ENCODE assay signal across 16 cellular contexts in genomic region chr19:42332059-42332458, GRCh38. TPM values are rescaled to one million over a fixed set of nuclear protein-coding genes. Genes with fewer than 3 reads are reported as not detected.
A peak's percentile ranks its signal among the peaks of the same experiment; 100 is the strongest.
DNase-seq lines count a peak whose midpoint lies in the region; ATAC-seq and TF ChIP-seq lines count a peak whose summit lies in the region.
"Had no signal": no experiment of that assay in that cellular context is flagged by ENCODE, and none has a peak within 500 bp of the region (broad histone marks: within the 10 kb centered on the region; RNA-seq: fewer than 3 reads in every experiment).

No MANE protein-coding gene starts in this region.

- no peaks in the 10 kb centered on the region for H3K9me3 Mint-ChIP-seq in Calu3 (ENCODE audit: low read depth, unreplicated experiment)
- H3K9me3 Mint-ChIP-seq: CD4-positive, CD25-positive, alpha-beta regulatory T cell; CD8-positive, alpha-beta memory T cell had no signal

- H3K9me3 ChIP-seq in psoas muscle (no peaks in the 10 kb centered on the region), MG63 (no peaks in the 10 kb centered on the region)
- H3K9me3 ChIP-seq: BE2C, HAP-1 had no signal

- intact Hi-C loops in left ventricle myocardium superior (cut with micrococcal nuclease) (no loop called here), left cardiac atrium (cut with DNase I) (no loop called here), psoas muscle (cut with DNase I) (no loop called here), Calu3 (cut with micrococcal nuclease; ENCODE audit: unreplicated experiment) (no loop called here)

- ATAC-seq in left ventricle myocardium superior (peak; percentile 57), left cardiac atrium (no peak), psoas muscle (peak; percentile 69 to 78 (median 72))

- H3K27ac ChIP-seq in psoas muscle: no peak overlapping the region
- H3K27ac ChIP-seq: GM23248 had no signal

- H3K27ac Mint-ChIP-seq in Calu3 (ENCODE audit: unreplicated experiment): no peak overlapping the region
- H3K27ac Mint-ChIP-seq: CD4-positive, CD25-positive, alpha-beta regulatory T cell had no signal

- BruUV-seq in Calu3 (replicated peaks; lab: Mats Ljungman, UMichigan): no TSS peak

- WGBS in psoas muscle, 3 donors: 43 to 54% (median 53%) methylated on average over 5 to 6 of the region's 6 CpGs

- CTCF ChIA-PET in Calu3 (lab: Charles Lee): interaction anchor here (0.6 to 0.7 kb wide), 4 partner anchors 77 to 160 kb away, joined by 3 to 6 read pairs (median 4); no protein-coding TSS in a partner anchor

- no peak for DNase-seq in left ventricle myocardium superior
- no peak for DNase-seq in left cardiac atrium
- peak; percentile 58 for DNase-seq in cerebellum (ENCODE audit: low spot score)
- peak in 1 of 2 donors; percentile 71 for DNase-seq in psoas muscle
- DNase-seq in Calu3: no peak
- DNase-seq in MG63: no peak
- DNase-seq in HT-29 (ENCODE audit: low spot score): no peak
- DNase-seq: ACHN; BE2C; CD4-positive, CD25-positive, alpha-beta regulatory T cell; CD8-positive, alpha-beta memory T cell; COR-L47; GDM1; GM23248 had no signal

- no peaks in the 10 kb centered on the region for H3K36me3 Mint-ChIP-seq in Calu3 (ENCODE audit: insufficient read depth, unreplicated experiment)
- H3K36me3 Mint-ChIP-seq: CD4-positive, CD25-positive, alpha-beta regulatory T cell had no signal

- H3K4me1 Mint-ChIP-seq in Calu3 (ENCODE audit: low read depth, unreplicated experiment): peaks cover 17% of the 10 kb centered on the region

- H3K27me3 ChIP-seq in psoas muscle (ENCODE audit: insufficient read depth in 3 of 3, low read length in 2 of 3) (no peaks in the 10 kb centered on the region), MG63 (no peaks in the 10 kb centered on the region)
- H3K27me3 ChIP-seq: BE2C had no signal

- H3K27me3 Mint-ChIP-seq in Calu3 (ENCODE audit: unreplicated experiment): no peaks in the 10 kb centered on the region
- H3K27me3 Mint-ChIP-seq: CD8-positive, alpha-beta memory T cell had no signal

- peaks cover 5% of the 10 kb centered on the region for H3K4me1 ChIP-seq in psoas muscle
- H3K4me1 ChIP-seq: BE2C had no signal

- TF ChIP-seq CTCF in psoas muscle (IDR thresholded peaks at IDR 0.05) (no peak), Calu3 (IDR thresholded peaks at IDR 0.05; ENCODE audit: unreplicated experiment) (no peak)

- H3K36me3 ChIP-seq in psoas muscle (ENCODE audit: insufficient read depth in 1 of 2, low read depth in 1 of 2) (peaks cover 0 to 21% of the 10 kb centered on the region in 2 donors), MG63 (peaks cover 10% of the 10 kb centered on the region)

- H3K4me3 ChIP-seq in psoas muscle (no peak overlapping the region), MG63 (no peak overlapping the region)
- H3K4me3 ChIP-seq: GM23248, HAP-1 had no signal

- no peak overlapping the region for H3K4me3 Mint-ChIP-seq in Calu3 (ENCODE audit: low read depth, unreplicated experiment)
- H3K4me3 Mint-ChIP-seq: CD4-positive, CD25-positive, alpha-beta regulatory T cell; CD8-positive, alpha-beta memory T cell had no signal

RNA-seq across cellular contexts. Expression of gene MEGF8, which starts 6.6 kb away (rescaled TPM):
- total RNA-seq in left ventricle myocardium superior (37.4 TPM), left cardiac atrium (10 to 100 TPM; 28.2 to 29.5 TPM), cerebellum (40.8 TPM), psoas muscle (10 to 100 TPM in 3 of 4 donors, 1 to 10 TPM in 1; 7.9 to 21.1 (median 16.8) TPM), Calu3 (2022) (32.0 and 35.0 TPM in 2 replicates)
- polyA plus RNA-seq in psoas muscle: 1 to 10 TPM; 3.3 to 8.1 (median 4.3) TPM
- 14.8 and 26.7 TPM in 2 replicates for total RNA-seq in MG63 (2014; rRNA removed; shearing (Covaris generic); ENCODE audit: low replicate concordance)
- total RNA-seq in HT-29 (2014; rRNA removed; shearing (Covaris generic)): 17.6 and 22.9 TPM in 2 replicates

RNA-seq across cellular contexts. Expression of gene TMEM145, which starts 18.9 kb away (rescaled TPM):
- total RNA-seq in left ventricle myocardium superior (0.64 TPM), left cardiac atrium (1 to 10 TPM in 1 of 2 donors, under 1 TPM in 1; 0.50 to 1.4 TPM), cerebellum (40.8 TPM), psoas muscle (1 to 10 TPM in 1 of 4 donors, under 1 TPM in 2, not detected in 1; 0.50 to 1.1 (median 0.52) TPM), Calu3 (2022) (1.5 and 3.1 TPM in 2 replicates)
- polyA plus RNA-seq in psoas muscle: 1 to 10 TPM in 1 of 3 donors, under 1 TPM in 2; 0.21 to 2.5 (median 0.57) TPM
- total RNA-seq in MG63 (2014; rRNA removed; shearing (Covaris generic); ENCODE audit: low replicate concordance): 0.86 TPM in 1 of 2 replicates, not detected in the other
- total RNA-seq in HT-29 (2014; rRNA removed; shearing (Covaris generic)): 0.29 and 0.81 TPM in 2 replicates
- total RNA-seq: CD4-positive, CD25-positive, alpha-beta regulatory T cell; GM23248 had no signal
- polyA plus RNA-seq: CD4-positive, CD25-positive, alpha-beta regulatory T cell; CD8-positive, alpha-beta memory T cell; GM23248 had no signal

RNA-seq across cellular contexts. Expression of gene PAFAH1B3, which starts 29.6 kb away (rescaled TPM):
- 2.6 TPM for total RNA-seq in left ventricle myocardium superior
- total RNA-seq in left cardiac atrium: 1 to 10 TPM; 4.1 to 6.2 TPM
- total RNA-seq in cerebellum: 83.7 TPM
- 1 to 10 TPM; 4.0 to 7.4 (median 6.4) TPM for total RNA-seq in psoas muscle
- 10 to 100 TPM; 12.8 to 17.1 (median 14.8) TPM for polyA plus RNA-seq in psoas muscle
- 68.3 and 72.4 TPM in 2 replicates for total RNA-seq in Calu3 (2022)
- 80.0 and 88.3 TPM in 2 replicates for total RNA-seq in MG63 (2014; rRNA removed; shearing (Covaris generic); ENCODE audit: low replicate concordance)
- 286 and 326 TPM in 2 replicates for total RNA-seq in HT-29 (2014; rRNA removed; shearing (Covaris generic))

RNA-seq across cellular contexts. Expression of gene PRR19, which starts 30.1 kb away (rescaled TPM):
- total RNA-seq in left ventricle myocardium superior (not detected), left cardiac atrium (under 1 TPM; 0.12 to 0.16 TPM), cerebellum (1.4 TPM), psoas muscle (under 1 TPM in 2 of 4 donors, not detected in 2; 0.19 to 0.51 TPM), Calu3 (2022) (1.7 and 2.4 TPM in 2 replicates)
- under 1 TPM; 0.17 to 0.73 (median 0.60) TPM for polyA plus RNA-seq in psoas muscle
- total RNA-seq in MG63 (2014; rRNA removed; shearing (Covaris generic); ENCODE audit: low replicate concordance): 0.13 and 0.76 TPM in 2 replicates
- 4.4 and 4.7 TPM in 2 replicates for total RNA-seq in HT-29 (2014; rRNA removed; shearing (Covaris generic))
- total RNA-seq: CD4-positive, CD25-positive, alpha-beta regulatory T cell had no signal

RNA-seq across cellular contexts. Expression of gene CNFN, which starts 58.0 kb away (rescaled TPM):
- total RNA-seq in left ventricle myocardium superior (0.55 TPM), left cardiac atrium (under 1 TPM in 1 of 2 donors, not detected in 1; 0.97 TPM), cerebellum (not detected), psoas muscle (not detected), Calu3 (2022) (1.6 TPM in 2 replicates)
- polyA plus RNA-seq in psoas muscle: 1 to 10 TPM in 1 of 3 donors, under 1 TPM in 2; 0.24 to 1.0 (median 0.84) TPM
- not detected in 2 replicates for total RNA-seq in MG63 (2014; rRNA removed; shearing (Covaris generic); ENCODE audit: low replicate concordance)
- total RNA-seq in HT-29 (2014; rRNA removed; shearing (Covaris generic)): 4.3 and 6.6 TPM in 2 replicates
- total RNA-seq: CD4-positive, CD25-positive, alpha-beta regulatory T cell; CD8-positive, alpha-beta memory T cell; GM23248; HT1080 had no signal
- polyA plus RNA-seq: CD8-positive, alpha-beta memory T cell had no signal

Comparison
In these comparisons a context has a peak if more than half of its experiments do, and no peak if none do; other contexts are left out.
1. ATAC-seq: peak in left ventricle myocardium superior (single experiment) and psoas muscle (4 of 4); none in left cardiac atrium (0 of 2).
2. RNA of gene TMEM145, which starts 18.9 kb away (total RNA-seq): 40.8 TPM in cerebellum (single experiment); 1.5 to 3.1 TPM in Calu3, 0.50 to 1.4 TPM in left cardiac atrium, 0.86 TPM in MG63, 0.29 to 0.81 TPM in HT-29, 0.64 TPM in left ventricle myocardium superior (single experiment) and 0.50 to 1.1 TPM in psoas muscle; every median in the first group is over 10 times any median in the second.